Comparison of ENCODE assay signal across 11 cellular contexts in the genomic region with DNA sequence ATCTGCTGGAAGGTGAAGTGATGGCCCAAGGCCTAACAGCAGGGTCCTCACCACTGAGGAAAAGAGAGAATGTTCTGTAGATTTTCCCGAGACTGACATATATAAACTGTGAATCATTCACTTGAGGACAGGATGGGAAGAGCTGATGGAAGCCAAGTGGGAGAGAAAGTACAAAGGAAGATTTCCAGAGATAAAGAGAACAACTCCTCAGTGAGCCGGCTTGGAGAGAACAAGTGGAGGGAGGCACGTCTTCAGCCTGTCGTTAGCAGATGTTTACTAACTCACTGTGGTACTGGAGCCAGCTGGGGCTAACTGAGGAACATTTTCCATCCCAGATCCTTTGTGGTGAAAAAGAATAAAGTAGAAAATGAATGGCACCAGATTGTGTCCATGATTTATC.
DNase-seq lines count a peak whose midpoint lies in the region; TF ChIP-seq lines count a peak whose summit lies in the region.
"Had no signal": no experiment of that assay in that cellular context is flagged by ENCODE, and none has a peak within 500 bp of the region (broad histone marks: within the 10 kb centered on the region; RNA-seq: fewer than 3 reads in every experiment).

No MANE protein-coding gene starts in this region.

- intact Hi-C loops in ovary (cut with DNase I) (no loop called here), uterus (cut with DNase I; ENCODE audit: low total_unique reads) (no loop called here)

- no peaks in the 10 kb centered on the region for H3K9me3 ChIP-seq in ovary
- no peaks in the 10 kb centered on the region for H3K9me3 ChIP-seq in uterus

- no peaks in the 10 kb centered on the region for H3K36me3 ChIP-seq in ovary
- no peaks in the 10 kb centered on the region for H3K36me3 ChIP-seq in uterus

- H3K4me3 ChIP-seq in fibroblast of the aortic adventitia (ENCODE audit: low read depth, low read length) (no peak overlapping the region), ovary (no peak overlapping the region), uterus (no peak overlapping the region)

- TF ChIP-seq EP300 in ovary (IDR thresholded peaks at IDR 0.05), result no peak

- DNase-seq in RPMI7951 (ENCODE audit: low read depth) (peak; percentile 82), fibroblast of the aortic adventitia (ENCODE audit: low read depth) (peak; percentile 61), ovary (peak in 2 of 5 donors; percentile 39), uterus (peak; percentile 76 to 89), DMS153 (lab: John Stamatoyannopoulos, UW) (no peak), hypothalamus (lab: John Stamatoyannopoulos, UW) (no peak), medulla oblongata (ENCODE audit: extremely low spot score) (no peak)
- DNase-seq: dermis blood vessel endothelial cell; NCI-H510A treated with DMSO at 0.1 percent for 48 hours; stimulated activated naive CD4-positive, alpha-beta T cell treated with Interleukin-2 at 50 U/mL for 16 hours had no signal

- H3K4me1 ChIP-seq in ovary (ENCODE audit: insufficient read depth) (peaks cover 11% of the 10 kb centered on the region), uterus (peaks cover 12 to 35% of the 10 kb centered on the region in 2 donors)

- H3K27me3 ChIP-seq in ovary, result no peaks in the 10 kb centered on the region
- no peaks in the 10 kb centered on the region for H3K27me3 ChIP-seq in uterus

- 19 to 21% (median 20%) methylated on average over 4 of the region's 4 CpGs for WGBS in ovary, 3 donors

- TF ChIP-seq POLR2A in ovary (IDR thresholded peaks at IDR 0.05) (no peak), uterus (IDR thresholded peaks at IDR 0.05) (no peak)

- H3K27ac ChIP-seq in ovary, result peak overlapping the region; percentile 24 to 47
- peak overlapping the region; percentile 95 to 98 for H3K27ac ChIP-seq in uterus
- H3K27ac ChIP-seq: VCaP had no signal

- no peak for TF ChIP-seq CTCF in fibroblast of the aortic adventitia (IDR thresholded peaks at IDR 0.05; ENCODE audit: insufficient read depth, low read length)
- no peak for TF ChIP-seq CTCF in ovary (IDR thresholded peaks at IDR 0.05)
- TF ChIP-seq CTCF in uterus (IDR thresholded peaks at IDR 0.05), result no peak

Comparison
In these comparisons a context has a peak if more than half of its experiments do, and no peak if none do; other contexts are left out.
1. DNase-seq: peak in RPMI7951 (single experiment), fibroblast of the aortic adventitia (single experiment) and uterus (2 of 2); none in DMS153 (single experiment), hypothalamus (0 of 51) and medulla oblongata (single experiment).